Comparison of ENCODE assay signal across 8 cellular contexts in genomic region chr7:134327896-134328295, GRCh38. TPM values are rescaled to one million over a fixed set of nuclear protein-coding genes. Genes with fewer than 3 reads are reported as not detected.
A peak's percentile ranks its signal among the peaks of the same experiment; 100 is the strongest.
DNase-seq lines count a peak whose midpoint lies in the region; ATAC-seq and TF ChIP-seq lines count a peak whose summit lies in the region.

No MANE protein-coding gene starts in this region.

- peaks cover 6% of the 10 kb centered on the region for H3K4me1 Mint-ChIP-seq in stimulated activated memory B cell treated with anti-CD40 and anti-IgM and Interleukin-4, amounts not matched to agents 10 μg/mL and 1 μg/mL and 100 μg/mL, for 72 hours

- H3K27me3 ChIP-seq in right lobe of liver, result no peaks in the 10 kb centered on the region

- peak; percentile 53 for DNase-seq in DMS53 (lab: John Stamatoyannopoulos, UW)
- DNase-seq in LHCN-M2 (ENCODE audit: low read depth), result peak; percentile 64
- peak; percentile 41 for DNase-seq in T follicular helper cell (ENCODE audit: low read depth)
- peak; percentile 49 for DNase-seq in astrocyte of the hippocampus (ENCODE audit: low read depth, low spot score)
- no peak for DNase-seq in right lobe of liver
- DNase-seq in ureter (ENCODE audit: low spot score), result no peak

- H3K4me3 Mint-ChIP-seq in stimulated activated memory B cell treated with anti-CD40 and anti-IgM and Interleukin-4, amounts not matched to agents 10 μg/mL and 1 μg/mL and 100 μg/mL, for 72 hours, result no peak overlapping the region

- H3K27ac ChIP-seq in right lobe of liver, result no peak overlapping the region

- H3K27ac Mint-ChIP-seq in stimulated activated memory B cell treated with anti-CD40 and anti-IgM and Interleukin-4, amounts not matched to agents 10 μg/mL and 1 μg/mL and 100 μg/mL, for 72 hours, result no peak overlapping the region

- intact Hi-C loops in right lobe of liver (cut with DNase I), result no loop called here

- H3K27me3 Mint-ChIP-seq in stimulated activated memory B cell treated with anti-CD40 and anti-IgM and Interleukin-4, amounts not matched to agents 10 μg/mL and 1 μg/mL and 100 μg/mL, for 72 hours, result peaks cover 22% of the 10 kb centered on the region

- peak in 3 of 4 donors; percentile 23 to 41 (median 31) for TF ChIP-seq CTCF in right lobe of liver (IDR thresholded peaks at IDR 0.05)

- no peaks in the 10 kb centered on the region for H3K36me3 ChIP-seq in right lobe of liver

- no peak overlapping the region for H3K4me3 ChIP-seq in right lobe of liver

- ATAC-seq in GM21526 (IDR thresholded peaks at IDR 0.05; ENCODE audit: low FRiP score, unreplicated experiment) (peak; percentile 80), right lobe of liver (peak; percentile 57 to 60 (median 59))
- peak; percentile 81 for ATAC-seq in stimulated activated memory B cell treated with anti-CD40 and anti-IgM and Interleukin-4, amounts not matched to agents 10 μg/mL and 1 μg/mL and 100 μg/mL, for 72 hours

- H3K4me1 ChIP-seq in right lobe of liver, result peaks cover 0 to 9% (median 0%) of the 10 kb centered on the region in 4 donors

- 32% methylated on average over 7 of the region's 7 CpGs for WGBS in right lobe of liver (ENCODE audit: insufficient coverage, low coverage, low lambda C conversion rate, missing lambda C conversion rate)

- TF ChIP-seq POLR2A in right lobe of liver (IDR thresholded peaks at IDR 0.05), result no peak

- H3K9me3 ChIP-seq in right lobe of liver, result no peaks in the 10 kb centered on the region

- peaks cover 2% of the 10 kb centered on the region for H3K9me3 Mint-ChIP-seq in stimulated activated memory B cell treated with anti-CD40 and anti-IgM and Interleukin-4, amounts not matched to agents 10 μg/mL and 1 μg/mL and 100 μg/mL, for 72 hours

- H3K36me3 Mint-ChIP-seq in stimulated activated memory B cell treated with anti-CD40 and anti-IgM and Interleukin-4, amounts not matched to agents 10 μg/mL and 1 μg/mL and 100 μg/mL, for 72 hours, result no peaks in the 10 kb centered on the region

RNA-seq across cellular contexts. Expression of gene SLC35B4, which starts 11.2 kb away (rescaled TPM):
- total RNA-seq in LHCN-M2 (2014; rRNA removed), result 25.8 and 28.4 TPM in 2 replicates
- polyA plus RNA-seq in LHCN-M2 (2012), result 15.6 TPM
- total RNA-seq in right lobe of liver, result 10 to 100 TPM in 4 of 6 experiments, 1 to 10 TPM in 2; 8.9 to 13.5 (median 10.4) TPM
- 16.3 TPM for total RNA-seq in ureter

Comparison
In these comparisons a context has a peak if more than half of its experiments do, and no peak if none do; other contexts are left out.
1. DNase-seq: peak in DMS53 (single experiment), LHCN-M2 (single experiment), T follicular helper cell (single experiment) and astrocyte of the hippocampus (single experiment); none in right lobe of liver (0 of 3) and ureter (single experiment).
2. Peak in every context shown above with its lines, with median percentiles within 50 percentile points of each other: ATAC-seq.